ENCODE assay signal across 22 cellular contexts in the genomic region with DNA sequence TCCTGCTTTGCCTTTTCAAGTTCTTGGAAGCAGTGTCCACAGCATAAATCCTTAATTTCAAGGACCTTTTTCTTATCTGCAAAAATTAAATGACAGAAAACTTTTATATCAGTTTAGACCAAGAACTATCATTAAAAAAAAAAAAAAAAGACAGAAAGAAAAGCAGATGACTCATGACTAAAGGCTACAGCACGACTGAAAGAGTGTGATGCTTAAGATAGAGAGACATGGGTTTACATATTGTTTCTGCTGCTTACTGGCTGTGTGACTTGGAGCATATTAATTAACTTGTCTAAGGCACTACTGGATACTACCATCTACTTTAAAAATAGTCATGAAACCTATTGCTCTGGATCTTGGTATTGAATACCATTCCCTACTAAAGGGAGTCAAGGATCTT.
DNase-seq lines count a peak whose midpoint lies in the region; ATAC-seq and TF ChIP-seq lines count a peak whose summit lies in the region.
"Had no signal": no experiment of that assay in that cellular context is flagged by ENCODE, and none has a peak within 500 bp of the region (broad histone marks: within the 10 kb centered on the region; RNA-seq: fewer than 3 reads in every experiment).

No MANE protein-coding gene starts in this region.

- H3K27ac ChIP-seq in left lung: no peak overlapping the region
- H3K27ac ChIP-seq: right atrium auricular region, stomach, upper lobe of right lung had no signal

- DNase-seq in EH (ENCODE audit: low read depth): peak; percentile 71
- peak; percentile 26 for DNase-seq in RPMI7951 (ENCODE audit: low read depth)
- peak; percentile 52 for DNase-seq in choroid plexus epithelial cell (ENCODE audit: low read depth)
- peak; percentile 4 for DNase-seq in myocyte (ENCODE audit: low read depth)
- no peak for DNase-seq in HuH-7 (ENCODE audit: low spot score)
- no peak for DNase-seq in ureter (ENCODE audit: low spot score)
- no peak for DNase-seq in left lung
- DNase-seq: activated CD4-positive, CD25-positive, alpha-beta regulatory T cell treated with anti-CD3 and anti-CD28 coated beads, Interleukin-2, amount 50 U/mL, for 72 hours; activated naive CD4-positive, alpha-beta T cell; activated T-cell treated with anti-CD3 and anti-CD28 coated beads, Interleukin-2, amount 50 U/mL, for 1 hour; CD4-positive, CD25-positive, alpha-beta regulatory T cell; cerebellar nuclear complex; Karpas-422; naive thymus-derived CD4-positive, alpha-beta T cell; NCI-H1048; NCI-H187; NCI-H774; Right ventricle myocardium superior; stomach; upper lobe of right lung had no signal

- no peaks in the 10 kb centered on the region for H3K27me3 ChIP-seq in left lung
- H3K27me3 ChIP-seq: right atrium auricular region, stomach, upper lobe of right lung had no signal

- no peaks in the 10 kb centered on the region for H3K4me1 ChIP-seq in left lung
- H3K4me1 ChIP-seq: right atrium auricular region, stomach, upper lobe of right lung had no signal

- no peaks in the 10 kb centered on the region for H3K9me3 ChIP-seq in left lung
- H3K9me3 ChIP-seq: right atrium auricular region, stomach, upper lobe of right lung had no signal

- ATAC-seq in HG02840 (IDR thresholded peaks at IDR 0.05; ENCODE audit: low FRiP score, unreplicated experiment) (no peak), left lung (no peak)
- ATAC-seq: naive thymus-derived CD4-positive, alpha-beta T cell; upper lobe of right lung had no signal

- no peak for TF ChIP-seq CTCF in choroid plexus epithelial cell (conservative IDR thresholded peaks at IDR 0.05; ENCODE audit: low read depth, low read length)
- TF ChIP-seq CTCF in left lung (IDR thresholded peaks at IDR 0.05): no peak

- H3K36me3 ChIP-seq in left lung: peaks cover 0 to 29% of the 10 kb centered on the region in 2 donors
- H3K36me3 ChIP-seq: upper lobe of right lung had no signal

- no peak overlapping the region for H3K4me3 ChIP-seq in choroid plexus epithelial cell (ENCODE audit: low read depth, low read length)
- no peak overlapping the region for H3K4me3 ChIP-seq in left lung
- H3K4me3 ChIP-seq: right atrium auricular region, stomach, upper lobe of right lung had no signal

- intact Hi-C loops in left lung (cut with DNase I): no loop called here

Comparison
In these comparisons a context has a peak if more than half of its experiments do, and no peak if none do; other contexts are left out.
1. DNase-seq: peak in EH (single experiment), RPMI7951 (single experiment), choroid plexus epithelial cell (single experiment) and myocyte (single experiment); none in HuH-7 (single experiment), ureter (single experiment) and left lung (0 of 2).